ENCODE assay signal across 15 cellular contexts in the genomic region with DNA sequence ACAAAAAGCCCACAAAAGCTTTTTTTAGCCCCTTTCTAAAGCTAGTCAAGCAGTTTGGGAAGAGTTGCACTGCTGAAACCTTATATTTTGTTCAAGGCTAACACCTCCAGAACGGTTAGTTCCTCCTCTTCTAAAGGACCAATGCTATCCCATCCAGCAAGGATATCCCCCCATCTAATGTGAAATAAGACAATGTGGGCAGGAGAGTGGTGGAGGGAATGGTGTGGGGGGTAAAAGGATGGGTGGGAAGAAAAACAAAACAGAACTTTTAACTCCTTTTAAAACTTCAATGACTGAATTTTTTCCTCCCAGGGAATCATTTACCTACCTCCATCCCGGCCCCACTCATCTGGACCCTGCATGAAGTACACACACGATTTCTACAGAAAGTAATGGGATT. TPM values are rescaled to one million over a fixed set of nuclear protein-coding genes. Genes with fewer than 3 reads are reported as not detected.
A peak's percentile ranks its signal among the peaks of the same experiment; 100 is the strongest.
DNase-seq lines count a peak whose midpoint lies in the region; ATAC-seq and TF ChIP-seq lines count a peak whose summit lies in the region.
"Had no signal": no experiment of that assay in that cellular context is flagged by ENCODE, and none has a peak within 500 bp of the region (broad histone marks: within the 10 kb centered on the region; RNA-seq: fewer than 3 reads in every experiment).

No MANE protein-coding gene starts in this region.

- H3K4me2 ChIP-seq in KMS-11, result peak overlapping the region; percentile 98

- H3K9me3 Mint-ChIP-seq in CD4-positive, CD25-positive, alpha-beta regulatory T cell, result no peaks in the 10 kb centered on the region
- H3K9me3 Mint-ChIP-seq in neural crest cell, result no peaks in the 10 kb centered on the region
- H3K9me3 Mint-ChIP-seq: stimulated activated naive CD8-positive, alpha-beta T cell treated with anti-CD3 and anti-CD28 coated beads, Interleukin-15, amount 100 ng/mL, for 72 hours had no signal

- H3K27ac ChIP-seq in CD4-positive, CD25-positive, alpha-beta regulatory T cell (ENCODE audit: insufficient read depth, low read length, poor library complexity, severe bottlenecking), result peak overlapping the region; percentile 77
- peak overlapping the region; percentile 75; the same call in 1 of the 2 replicates for H3K27ac ChIP-seq in KMS-11
- H3K27ac ChIP-seq in dorsolateral prefrontal cortex, result peak overlapping the region in 41 of 59 donors; percentile 2 to 88 (median 42)
- H3K27ac ChIP-seq in SJCRH30, result no peak overlapping the region
- H3K27ac ChIP-seq: right lobe of liver had no signal

- peaks cover 68% of the 10 kb centered on the region for H3K79me2 ChIP-seq in KMS-11 (ENCODE audit: insufficient read depth, low read depth)

- H2AFZ ChIP-seq in KMS-11 (ENCODE audit: low read depth), result no peak overlapping the region

- no peaks in the 10 kb centered on the region for H3K36me3 ChIP-seq in CD4-positive, CD25-positive, alpha-beta regulatory T cell (ENCODE audit: control insufficient read depth, insufficient read depth, low read length)
- H3K36me3 ChIP-seq in KMS-11 (ENCODE audit: insufficient read depth) (no peaks in the 10 kb centered on the region), SJCRH30 (peaks cover 50% of the 10 kb centered on the region)
- H3K36me3 ChIP-seq: right lobe of liver had no signal

- no peak for DNase-seq in CD4-positive, CD25-positive, alpha-beta regulatory T cell
- DNase-seq in dorsolateral prefrontal cortex (no peak), neural crest cell (ENCODE audit: low read depth, low spot score) (no peak), NCI-H345 treated with DMSO at 0.1 percent for 48 hours (lab: John Stamatoyannopoulos, UW; ENCODE audit: unreplicated experiment) (no peak), SJCRH30 (no peak)
- DNase-seq: GF-D8, hypothalamus, NCI-H1105 treated with DMSO at 0.1 percent for 48 hours, NCI-H2171 treated with DMSO at 0.1 percent for 48 hours, NCI-H774, right lobe of liver had no signal

- H3K27me3 ChIP-seq in CD4-positive, CD25-positive, alpha-beta regulatory T cell (ENCODE audit: control insufficient read depth, insufficient read depth, low read length), result peaks cover 11% of the 10 kb centered on the region
- H3K27me3 ChIP-seq in KMS-11 (ENCODE audit: insufficient read depth, low read depth) (no peaks in the 10 kb centered on the region), dorsolateral prefrontal cortex (no peaks in the 10 kb centered on the region), SJCRH30 (no peaks in the 10 kb centered on the region)
- H3K27me3 ChIP-seq: right lobe of liver had no signal

- H3K4me1 Mint-ChIP-seq in CD4-positive, CD25-positive, alpha-beta regulatory T cell, result peaks cover 16 to 79% (median 58%) of the 10 kb centered on the region in 4 donors
- peaks cover 91% of the 10 kb centered on the region for H3K4me1 Mint-ChIP-seq in neural crest cell

- peak overlapping the region; percentile 39; the same call in 1 of the 2 replicates for H3K9ac ChIP-seq in KMS-11

- H4K20me1 ChIP-seq in KMS-11 (ENCODE audit: insufficient read depth), result no peaks in the 10 kb centered on the region

- peak overlapping the region in 1 of 3 donors; percentile 94 for H3K27ac Mint-ChIP-seq in CD4-positive, CD25-positive, alpha-beta regulatory T cell
- H3K27ac Mint-ChIP-seq in neural crest cell (ENCODE audit: unreplicated experiment), result peak overlapping the region; percentile 39

- H3K4me1 ChIP-seq in CD4-positive, CD25-positive, alpha-beta regulatory T cell (ENCODE audit: control insufficient read depth, insufficient read depth, low read length, poor library complexity, severe bottlenecking), result peaks cover 37% of the 10 kb centered on the region
- peaks cover 34% of the 10 kb centered on the region for H3K4me1 ChIP-seq in KMS-11 (ENCODE audit: low read depth, poor library complexity, severe bottlenecking)
- H3K4me1 ChIP-seq in SJCRH30, result peaks cover 36% of the 10 kb centered on the region
- H3K4me1 ChIP-seq: right lobe of liver had no signal

- no peaks in the 10 kb centered on the region for H3K36me3 Mint-ChIP-seq in CD4-positive, CD25-positive, alpha-beta regulatory T cell
- no peaks in the 10 kb centered on the region for H3K36me3 Mint-ChIP-seq in neural crest cell (ENCODE audit: low read depth)

- no peaks in the 10 kb centered on the region for H3K9me3 ChIP-seq in CD4-positive, CD25-positive, alpha-beta regulatory T cell (ENCODE audit: control insufficient read depth in 2 of 2, low read length in 2 of 2)
- H3K9me3 ChIP-seq in SJCRH30 (replicated peaks), result no peaks in the 10 kb centered on the region
- H3K9me3 ChIP-seq: right lobe of liver had no signal

- peak overlapping the region; percentile 74 for H3K4me3 ChIP-seq in CD4-positive, CD25-positive, alpha-beta regulatory T cell (ENCODE audit: low read depth, low read length)
- no peak overlapping the region for H3K4me3 ChIP-seq in KMS-11 (IDR thresholded peaks at IDR 0.05; ENCODE audit: insufficient read depth, low read depth, low read length)
- H3K4me3 ChIP-seq in dorsolateral prefrontal cortex, result peak overlapping the region in 13 of 59 donors; percentile 0 to 46 (median 29)
- H3K4me3 ChIP-seq in SJCRH30, result no peak overlapping the region
- H3K4me3 ChIP-seq: right lobe of liver had no signal

- no peak for ATAC-seq in CD4-positive, CD25-positive, alpha-beta regulatory T cell (ENCODE audit: low read depth in 2 of 2)
- ATAC-seq in SK-N-SH treated with all-trans-retinoic acid at 6 μM for 48 hours, result no peak
- no peak for ATAC-seq in HG02759 (IDR thresholded peaks at IDR 0.05; ENCODE audit: unreplicated experiment)
- ATAC-seq: right lobe of liver had no signal

- H3K4me3 Mint-ChIP-seq in CD4-positive, CD25-positive, alpha-beta regulatory T cell, result peak overlapping the region in 1 of 4 donors; percentile 93
- peak overlapping the region; percentile 79 for H3K4me3 Mint-ChIP-seq in neural crest cell

- no peak for TF ChIP-seq CTCF in KMS-11 (conservative IDR thresholded peaks at IDR 0.05; ENCODE audit: low read depth, low read length)
- no peak for TF ChIP-seq CTCF in dorsolateral prefrontal cortex (IDR thresholded peaks at IDR 0.05 in 54 of 56, conservative IDR thresholded peaks at IDR 0.05 in 2 of 56; ENCODE audit: low read depth in 1 of 56, partially characterized antibody in 56 of 56)
- no peak for TF ChIP-seq CTCF in neural crest cell (conservative IDR thresholded peaks at IDR 0.05)

- H3K27me3 Mint-ChIP-seq in CD4-positive, CD25-positive, alpha-beta regulatory T cell, result peaks cover 31% of the 10 kb centered on the region
- H3K27me3 Mint-ChIP-seq in neural crest cell (ENCODE audit: low read depth), result no peaks in the 10 kb centered on the region
- H3K27me3 Mint-ChIP-seq: stimulated activated naive CD8-positive, alpha-beta T cell treated with anti-CD3 and anti-CD28 coated beads, Interleukin-15, amount 100 ng/mL, for 72 hours had no signal

- intact Hi-C loops in dorsolateral prefrontal cortex (cut with DNase I), result no loop called here

TF ChIP-seq in SK-N-SH treated with all-trans-retinoic acid at 6 μM for 48 hours, 23 proteins besides CTCF, POLR2A, EP300 and RAD21 (continues in another document):
- no peak for TF ChIP-seq ZNF8 (CRISPR knock-in tag; IDR thresholded peaks at IDR 0.05)
- no peak for TF ChIP-seq CSDC2 (CRISPR knock-in tag; IDR thresholded peaks at IDR 0.05)
- TF ChIP-seq ZC3H10 (CRISPR knock-in tag; IDR thresholded peaks at IDR 0.05), result no peak
- TF ChIP-seq OSR1 (CRISPR knock-in tag; IDR thresholded peaks at IDR 0.05), result no peak
- no peak for TF ChIP-seq GLIS3 (CRISPR knock-in tag; IDR thresholded peaks at IDR 0.05)
- TF ChIP-seq SNAI2 (CRISPR knock-in tag; IDR thresholded peaks at IDR 0.05), result no peak
- TF ChIP-seq, protein P1, sequence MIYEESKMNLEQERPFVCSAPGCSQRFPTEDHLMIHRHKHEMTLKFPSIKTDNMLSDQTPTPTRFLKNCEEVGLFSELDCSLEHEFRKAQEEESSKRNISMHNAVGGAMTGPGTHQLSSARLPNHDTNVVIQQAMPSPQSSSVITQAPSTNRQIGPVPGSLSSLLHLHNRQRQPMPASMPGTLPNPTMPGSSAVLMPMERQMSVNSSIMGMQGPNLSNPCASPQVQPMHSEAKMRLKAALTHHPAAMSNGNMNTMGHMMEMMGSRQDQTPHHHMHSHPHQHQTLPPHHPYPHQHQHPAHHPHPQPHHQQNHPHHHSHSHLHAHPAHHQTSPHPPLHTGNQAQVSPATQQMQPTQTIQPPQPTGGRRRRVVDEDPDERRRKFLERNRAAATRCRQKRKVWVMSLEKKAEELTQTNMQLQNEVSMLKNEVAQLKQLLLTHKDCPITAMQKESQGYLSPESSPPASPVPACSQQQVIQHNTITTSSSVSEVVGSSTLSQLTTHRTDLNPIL (CRISPR knock-in tag; IDR thresholded peaks at IDR 0.05; ENCODE audit: low read depth), result no peak
- no peak for TF ChIP-seq TOX (CRISPR knock-in tag; IDR thresholded peaks at IDR 0.05; ENCODE audit: borderline replicate concordance)
- TF ChIP-seq, protein P2, sequence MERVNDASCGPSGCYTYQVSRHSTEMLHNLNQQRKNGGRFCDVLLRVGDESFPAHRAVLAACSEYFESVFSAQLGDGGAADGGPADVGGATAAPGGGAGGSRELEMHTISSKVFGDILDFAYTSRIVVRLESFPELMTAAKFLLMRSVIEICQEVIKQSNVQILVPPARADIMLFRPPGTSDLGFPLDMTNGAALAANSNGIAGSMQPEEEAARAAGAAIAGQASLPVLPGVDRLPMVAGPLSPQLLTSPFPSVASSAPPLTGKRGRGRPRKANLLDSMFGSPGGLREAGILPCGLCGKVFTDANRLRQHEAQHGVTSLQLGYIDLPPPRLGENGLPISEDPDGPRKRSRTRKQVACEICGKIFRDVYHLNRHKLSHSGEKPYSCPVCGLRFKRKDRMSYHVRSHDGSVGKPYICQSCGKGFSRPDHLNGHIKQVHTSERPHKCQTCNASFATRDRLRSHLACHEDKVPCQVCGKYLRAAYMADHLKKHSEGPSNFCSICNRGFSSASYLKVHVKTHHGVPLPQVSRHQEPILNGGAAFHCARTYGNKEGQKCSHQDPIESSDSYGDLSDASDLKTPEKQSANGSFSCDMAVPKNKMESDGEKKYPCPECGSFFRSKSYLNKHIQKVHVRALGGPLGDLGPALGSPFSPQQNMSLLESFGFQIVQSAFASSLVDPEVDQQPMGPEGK (CRISPR knock-in tag; IDR thresholded peaks at IDR 0.05; ENCODE audit: borderline replicate concordance), result no peak

RNA-seq across cellular contexts. Expression of a gene that starts 21.2 kb away (rescaled TPM):
- 11.8 TPM for total RNA-seq in CD4-positive, CD25-positive, alpha-beta regulatory T cell
- polyA plus RNA-seq in CD4-positive, CD25-positive, alpha-beta regulatory T cell, result 10 to 100 TPM in 1 of 4 donors, 1 to 10 TPM in 3; 3.5 to 10.6 (median 6.0) TPM
- total RNA-seq in dorsolateral prefrontal cortex (100 to 1,000 TPM in 1 of 120 experiments, 10 to 100 TPM in 119; 17.9 to 104 (median 46.0) TPM), neural crest cell (70.8 and 75.6 TPM in 2 replicates)
- 35.2 and 39.2 TPM in 2 replicates for total RNA-seq in SJCRH30 (2014; rRNA removed; shearing (Covaris generic))
